23 cellular contexts compared by ENCODE assay signal in genomic region chr4:19823781-19824180, GRCh38.
"Had no signal": no experiment of that assay in that cellular context is flagged by ENCODE, and none has a peak within 500 bp of the region (broad histone marks: within the 10 kb centered on the region; RNA-seq: fewer than 3 reads in every experiment).

No MANE protein-coding gene starts in this region.

- ATAC-seq: activated T-cell treated with anti-CD3 and anti-CD28 coated beads, Interleukin-2, amount 50 U/mL, for 4 hours; Panc1; Right ventricle myocardium inferior; T-helper 17 cell; WTC11 had no signal

- DNase-seq: activated CD4-positive, alpha-beta memory T cell treated with anti-CD3 and anti-CD28 coated beads for 36 hours; activated CD4-positive, alpha-beta T cell treated with anti-CD3 and anti-CD28 coated beads for 1 hour; activated CD4-positive, alpha-beta T cell treated with anti-CD3 and anti-CD28 coated beads, Interleukin-2, amount 10 ng/mL, durations not matched to agents 7 days and 5 days; activated CD8-positive, alpha-beta memory T cell treated with anti-CD3 and anti-CD28 coated beads for 24 hours; activated effector memory CD4-positive, alpha-beta T cell treated with anti-CD3 and anti-CD28 coated beads, Interleukin-2, amount 50 U/mL, for 16 hours; activated naive CD4-positive, alpha-beta T cell treated with Interleukin-2 at 50 U/mL for 16 hours; activated T-cell treated with anti-CD3 and anti-CD28 coated beads, Interleukin-2, amount 50 U/mL, for 4 hours; amygdala; MV-4-11; NCI-H1092 treated with DMSO at 0.1 percent for 48 hours; NCI-H1436 treated with DMSO at 0.1 percent for 48 hours; NCI-H187; NCI-H345; NCI-H510A; NCI-H526 treated with DMSO at 0.1 percent for 48 hours; NK-92 treated with Interleukin-12 subunit alpha and Interleukin-12 subunit beta, amount 100 ng/mL, for 24 hours; OCI-M1; RPMI8226; T-helper 17 cell; T-helper 9 cell had no signal
